In the genomic region with DNA sequence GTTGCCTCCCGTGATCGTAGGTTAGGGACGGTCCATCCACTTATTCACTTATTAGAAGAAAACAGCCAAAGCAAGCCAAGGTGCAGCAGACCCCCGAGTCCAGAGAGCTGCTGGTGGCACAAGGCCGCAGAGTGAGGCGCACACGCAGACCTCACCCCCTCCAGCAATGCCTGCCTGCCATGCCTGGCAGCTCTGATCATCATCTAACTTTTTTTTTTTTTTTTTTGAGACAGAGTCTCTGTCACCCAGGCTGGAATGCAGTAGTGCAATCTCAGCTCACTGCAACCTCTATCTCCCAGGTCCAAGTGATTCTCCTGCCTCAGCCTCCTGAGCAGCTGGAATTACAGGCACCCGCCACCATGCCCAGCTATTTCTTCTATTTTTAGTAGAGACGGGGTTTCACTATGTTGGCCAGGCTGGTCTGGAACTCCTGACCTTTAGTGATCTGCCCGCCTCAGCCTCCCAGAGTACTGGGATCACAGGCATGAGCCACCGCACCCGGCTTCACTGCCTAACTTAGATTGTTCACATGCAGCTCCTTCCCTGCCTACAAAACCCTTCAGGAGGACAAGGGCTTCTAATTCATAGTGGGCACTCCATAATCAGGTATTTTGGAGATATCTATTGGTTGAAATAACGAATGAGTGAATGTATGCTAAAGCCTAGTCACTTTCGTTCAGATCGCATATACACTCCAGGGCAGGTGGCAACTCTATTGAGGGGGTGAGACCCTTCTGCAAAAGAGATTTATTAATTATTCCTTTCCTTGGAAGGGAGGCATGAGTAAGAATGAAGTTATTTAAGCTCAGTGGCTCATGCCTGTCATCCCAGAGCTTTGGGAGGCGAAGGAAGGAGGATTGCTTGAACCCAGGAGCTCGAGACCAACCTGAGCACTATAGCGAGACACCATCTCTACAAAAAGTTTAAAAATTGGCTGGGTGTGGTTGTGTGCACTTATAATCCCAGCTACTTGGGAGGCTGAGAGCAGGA, we compare ENCODE assay signal across 12 cellular contexts. TPM values are rescaled to one million over a fixed set of nuclear protein-coding genes. Genes with fewer than 3 reads are reported as not detected.
DNase-seq lines count a peak whose midpoint lies in the region; ATAC-seq and TF ChIP-seq lines count a peak whose summit lies in the region.
"Had no signal": no experiment of that assay in that cellular context is flagged by ENCODE, and none has a peak within 500 bp of the region (broad histone marks: within the 10 kb centered on the region; RNA-seq: fewer than 3 reads in every experiment).

No MANE protein-coding gene starts in this region.

- peaks cover 78% of the 10 kb centered on the region for H3K79me2 ChIP-seq in SK-N-SH (ENCODE audit: insufficient read depth)

- DNase-seq in EH (ENCODE audit: low read depth) (peak; percentile 61), SK-N-SH (no peak), globus pallidus (ENCODE audit: low spot score) (no peak)
- no peak for DNase-seq in activated T-helper 1 cell treated with anti-CD3 and anti-CD28 coated beads, Interleukin-12 subunit alpha, Interleukin-12 subunit beta, Interleukin-2, Interleukin-4 antibody, amounts not matched to agents 30 ng/mL and 10 ng/mL and 1 ng/mL, durations not matched to agents 14 hours and 24 hours and 36 hours (ENCODE audit: low spot score)
- DNase-seq: activated CD4-positive, alpha-beta T cell treated with anti-CD3 and anti-CD28 coated beads, Interleukin-2, amount 10 ng/mL, durations not matched to agents 7 days and 5 days; effector memory CD4-positive, alpha-beta T cell had no signal

- H3K9me3 Mint-ChIP-seq in activated T-helper 1 cell treated with anti-CD3 and anti-CD28 coated beads, Interleukin-12 subunit alpha, Interleukin-12 subunit beta, Interleukin-2, Interleukin-4 antibody, amounts not matched to agents 30 ng/mL and 10 ng/mL and 1 ng/mL, durations not matched to agents 14 hours and 24 hours and 36 hours: no peaks in the 10 kb centered on the region
- H3K9me3 Mint-ChIP-seq: activated CD4-positive, alpha-beta T cell treated with anti-CD3 and anti-CD28 coated beads, Interleukin-2, amount 10 ng/mL, durations not matched to agents 7 days and 5 days; activated naive CD4-positive, alpha-beta T cell treated with anti-CD3 and anti-CD28 coated beads for 36 hours; CD8-positive, alpha-beta T cell had no signal

- TF ChIP-seq RAD21 in SK-N-SH (IDR thresholded peaks at IDR 0.05; ENCODE audit: low read length): no peak

- H3K36me3 Mint-ChIP-seq in activated T-helper 1 cell treated with anti-CD3 and anti-CD28 coated beads, Interleukin-12 subunit alpha, Interleukin-12 subunit beta, Interleukin-2, Interleukin-4 antibody, amounts not matched to agents 30 ng/mL and 10 ng/mL and 1 ng/mL, durations not matched to agents 14 hours and 24 hours and 36 hours (ENCODE audit: low read depth): peaks cover 2% of the 10 kb centered on the region
- H3K36me3 Mint-ChIP-seq: CD8-positive, alpha-beta T cell had no signal

- H3K27me3 ChIP-seq in SK-N-SH (ENCODE audit: insufficient read depth) (no peaks in the 10 kb centered on the region), gastroesophageal sphincter (no peaks in the 10 kb centered on the region), skeletal muscle satellite cell (ENCODE audit: control insufficient read depth, insufficient read depth, low read length) (no peaks in the 10 kb centered on the region)

- H3K9ac ChIP-seq in SK-N-SH (peak overlapping the region; percentile 81), skeletal muscle satellite cell (ENCODE audit: low read depth, low read length) (peak overlapping the region; percentile 86)

- ATAC-seq in gastroesophageal sphincter (no peak), GM21390 (IDR thresholded peaks at IDR 0.05; ENCODE audit: unreplicated experiment) (no peak), HG03196 (IDR thresholded peaks at IDR 0.05; ENCODE audit: unreplicated experiment) (no peak)

- H3K4me1 ChIP-seq in SK-N-SH (ENCODE audit: control insufficient read depth in 1 of 2, insufficient read depth in 2 of 2, low read depth in 1 of 2, low read length in 1 of 2) (peaks cover 0 to 44% of the 10 kb centered on the region in 2 experiments; a peak in 3 of 4 replicates), gastroesophageal sphincter (peaks cover 0 to 27% (median 14%) of the 10 kb centered on the region in 3 donors), skeletal muscle satellite cell (ENCODE audit: control insufficient read depth, insufficient read depth, low read length) (peaks cover 57% of the 10 kb centered on the region)

- no peak overlapping the region for H3K4me3 Mint-ChIP-seq in activated T-helper 1 cell treated with anti-CD3 and anti-CD28 coated beads, Interleukin-12 subunit alpha, Interleukin-12 subunit beta, Interleukin-2, Interleukin-4 antibody, amounts not matched to agents 30 ng/mL and 10 ng/mL and 1 ng/mL, durations not matched to agents 14 hours and 24 hours and 36 hours
- H3K4me3 Mint-ChIP-seq: activated CD4-positive, alpha-beta T cell treated with anti-CD3 and anti-CD28 coated beads, Interleukin-2, amount 10 ng/mL, durations not matched to agents 7 days and 5 days; activated naive CD4-positive, alpha-beta T cell treated with anti-CD3 and anti-CD28 coated beads for 36 hours; CD8-positive, alpha-beta T cell had no signal

- no peak for TF ChIP-seq POLR2A in gastroesophageal sphincter (IDR thresholded peaks at IDR 0.05)

- POLR2A ChIA-PET in SK-N-SH (lab: Yijun Ruan, JAX): no interaction called here

- no peaks in the 10 kb centered on the region for H3K9me2 ChIP-seq in SK-N-SH

- H3K36me3 ChIP-seq in SK-N-SH (replicated peaks in 1 of 2; ENCODE audit: control insufficient read depth in 1 of 2, insufficient read depth in 2 of 2, low read length in 1 of 2): no peaks in the 10 kb centered on the region
- no peaks in the 10 kb centered on the region for H3K36me3 ChIP-seq in gastroesophageal sphincter
- no peaks in the 10 kb centered on the region for H3K36me3 ChIP-seq in skeletal muscle satellite cell (ENCODE audit: insufficient read depth, low read length)

- H2AFZ ChIP-seq in SK-N-SH (ENCODE audit: low read depth): no peak overlapping the region

- TF ChIP-seq EP300 in SK-N-SH (IDR thresholded peaks at IDR 0.05; ENCODE audit: borderline replicate concordance in 1 of 2, low read depth in 1 of 2, low read length in 1 of 2): no peak
- no peak for TF ChIP-seq EP300 in gastroesophageal sphincter (IDR thresholded peaks at IDR 0.05)

- CTCF ChIA-PET in SK-N-SH (lab: Yijun Ruan, JAX): interaction anchor here (1.0 to 2.4 kb wide), 4 partner anchors 16 to 36 kb away, joined by 3 to 9 read pairs (median 5); a partner anchor contains a TSS

- no peak overlapping the region for H3K27ac Mint-ChIP-seq in activated T-helper 1 cell treated with anti-CD3 and anti-CD28 coated beads, Interleukin-12 subunit alpha, Interleukin-12 subunit beta, Interleukin-2, Interleukin-4 antibody, amounts not matched to agents 30 ng/mL and 10 ng/mL and 1 ng/mL, durations not matched to agents 14 hours and 24 hours and 36 hours
- H3K27ac Mint-ChIP-seq: activated CD4-positive, alpha-beta T cell treated with anti-CD3 and anti-CD28 coated beads, Interleukin-2, amount 10 ng/mL, durations not matched to agents 7 days and 5 days; activated naive CD4-positive, alpha-beta T cell treated with anti-CD3 and anti-CD28 coated beads for 36 hours; CD8-positive, alpha-beta T cell had no signal

- intact Hi-C loops in activated T-helper 1 cell treated with anti-CD3 and anti-CD28 coated beads, Interleukin-12 subunit alpha, Interleukin-12 subunit beta, Interleukin-2, Interleukin-4 antibody, amounts not matched to agents 30 ng/mL and 10 ng/mL and 1 ng/mL, durations not matched to agents 14 hours and 24 hours and 36 hours (cut with micrococcal nuclease): no loop called here

- H3K27me3 Mint-ChIP-seq in activated T-helper 1 cell treated with anti-CD3 and anti-CD28 coated beads, Interleukin-12 subunit alpha, Interleukin-12 subunit beta, Interleukin-2, Interleukin-4 antibody, amounts not matched to agents 30 ng/mL and 10 ng/mL and 1 ng/mL, durations not matched to agents 14 hours and 24 hours and 36 hours (ENCODE audit: insufficient read depth): peaks cover 17% of the 10 kb centered on the region

- H3K27ac ChIP-seq in SK-N-SH (ENCODE audit: low read depth in 2 of 2, low read length in 1 of 2) (peak overlapping the region; percentile 44 to 100; a peak in 3 of 4 replicates), gastroesophageal sphincter (peak overlapping the region; percentile 5 to 84 (median 80))

- H3K9me3 ChIP-seq in SK-N-SH (no peaks in the 10 kb centered on the region), gastroesophageal sphincter (no peaks in the 10 kb centered on the region), skeletal muscle satellite cell (replicated peaks; ENCODE audit: low read length) (no peaks in the 10 kb centered on the region)

- H3K4me3 ChIP-seq in SK-N-SH (ENCODE audit: low read depth in 2 of 2, low read length in 1 of 2) (no peak overlapping the region), gastroesophageal sphincter (no peak overlapping the region), skeletal muscle satellite cell (ENCODE audit: low read length) (peak overlapping the region; percentile 57)

- H3F3A ChIP-seq in SK-N-SH (replicated peaks; ENCODE audit: insufficient read depth): peaks cover 38% of the 10 kb centered on the region

- 80% methylated on average over 18 of the region's 18 CpGs for WGBS in SK-N-SH (ENCODE audit: low lambda C conversion rate)
- 94 to 100% methylated on average over 5 to 8 of the region's 18 CpGs for WGBS in gastroesophageal sphincter (ENCODE audit: low coverage in 1 of 2), 2 donors

- H3K4me1 Mint-ChIP-seq in activated T-helper 1 cell treated with anti-CD3 and anti-CD28 coated beads, Interleukin-12 subunit alpha, Interleukin-12 subunit beta, Interleukin-2, Interleukin-4 antibody, amounts not matched to agents 30 ng/mL and 10 ng/mL and 1 ng/mL, durations not matched to agents 14 hours and 24 hours and 36 hours (ENCODE audit: low read depth): peaks cover 6% of the 10 kb centered on the region

- H4K20me1 ChIP-seq in SK-N-SH (ENCODE audit: insufficient read depth): no peaks in the 10 kb centered on the region

- H3K4me2 ChIP-seq in SK-N-SH: peak overlapping the region; percentile 66
- H3K4me2 ChIP-seq in skeletal muscle satellite cell (ENCODE audit: low read length): peak overlapping the region; percentile 72

- TF ChIP-seq CTCF in SK-N-SH (IDR thresholded peaks at IDR 0.05) (no peak), gastroesophageal sphincter (IDR thresholded peaks at IDR 0.05) (no peak)

RNA-seq across cellular contexts. Expression of a gene that starts 15.9 kb away (rescaled TPM):
- polyA plus RNA-seq in SK-N-SH (2012; rRNA removed): 2.5 and 2.9 TPM in 2 replicates
- 2.4 TPM in 2 replicates for polyA plus RNA-seq in SK-N-SH (2012; cell fraction: cytosol; rRNA removed)
- 7.4 and 7.8 TPM in 2 replicates for polyA plus RNA-seq in SK-N-SH (2012; cell fraction: nucleus; rRNA removed)
- total RNA-seq in gastroesophageal sphincter: 10 to 100 TPM; 15.0 to 26.4 (median 23.0) TPM
- total RNA-seq in skeletal muscle satellite cell (2012; rRNA removed): 8.3 and 8.4 TPM in 2 replicates
- total RNA-seq in activated T-helper 1 cell treated with anti-CD3 and anti-CD28 coated beads, Interleukin-12 subunit alpha, Interleukin-12 subunit beta, Interleukin-2, Interleukin-4 antibody, amounts not matched to agents 30 ng/mL and 10 ng/mL and 1 ng/mL, durations not matched to agents 14 hours and 24 hours and 36 hours: 41.2 and 45.7 TPM in 2 replicates

RNA-seq across cellular contexts. Expression of a gene that starts 25.8 kb away (rescaled TPM):
- polyA plus RNA-seq in SK-N-SH (2012; rRNA removed): 4,174 and 5,753 TPM in 2 replicates
- polyA plus RNA-seq in SK-N-SH (2012; cell fraction: cytosol; rRNA removed): 2,518 and 3,426 TPM in 2 replicates
- polyA plus RNA-seq in SK-N-SH (2012; cell fraction: nucleus; rRNA removed): 3,662 and 5,083 TPM in 2 replicates
- 10 to 100 TPM in 3 of 4 donors, 1 to 10 TPM in 1; 5.4 to 75.3 (median 19.6) TPM for total RNA-seq in gastroesophageal sphincter
- 1,333 and 2,370 TPM in 2 replicates for total RNA-seq in skeletal muscle satellite cell (2012; rRNA removed)
- 0.36 and 0.47 TPM in 2 replicates for total RNA-seq in activated T-helper 1 cell treated with anti-CD3 and anti-CD28 coated beads, Interleukin-12 subunit alpha, Interleukin-12 subunit beta, Interleukin-2, Interleukin-4 antibody, amounts not matched to agents 30 ng/mL and 10 ng/mL and 1 ng/mL, durations not matched to agents 14 hours and 24 hours and 36 hours

RNA-seq across cellular contexts. Expression of a gene that starts 53.1 kb away (rescaled TPM):
- 616 and 704 TPM in 2 replicates for polyA plus RNA-seq in SK-N-SH (2012; rRNA removed)
- polyA plus RNA-seq in SK-N-SH (2012; cell fraction: cytosol; rRNA removed): 481 and 593 TPM in 2 replicates
- 340 and 390 TPM in 2 replicates for polyA plus RNA-seq in SK-N-SH (2012; cell fraction: nucleus; rRNA removed)
- total RNA-seq in gastroesophageal sphincter: 10 to 100 TPM; 21.9 to 69.5 (median 34.3) TPM
- total RNA-seq in skeletal muscle satellite cell (2012; rRNA removed): 160 and 168 TPM in 2 replicates
- total RNA-seq in activated T-helper 1 cell treated with anti-CD3 and anti-CD28 coated beads, Interleukin-12 subunit alpha, Interleukin-12 subunit beta, Interleukin-2, Interleukin-4 antibody, amounts not matched to agents 30 ng/mL and 10 ng/mL and 1 ng/mL, durations not matched to agents 14 hours and 24 hours and 36 hours: 45.7 and 53.3 TPM in 2 replicates
